17 cellular contexts compared by ENCODE assay signal in genomic region chr21:37431243-37431642, GRCh38.
DNase-seq lines count a peak whose midpoint lies in the region; ATAC-seq and TF ChIP-seq lines count a peak whose summit lies in the region.
"Had no signal": no experiment of that assay in that cellular context is flagged by ENCODE, and none has a peak within 500 bp of the region (broad histone marks: within the 10 kb centered on the region; RNA-seq: fewer than 3 reads in every experiment).

No MANE protein-coding gene starts in this region.

- H3K36me3 ChIP-seq in CD8-positive, alpha-beta memory T cell (ENCODE audit: insufficient read depth, low read length): no peaks in the 10 kb centered on the region
- H3K36me3 ChIP-seq in parathyroid adenoma (ENCODE audit: control insufficient read depth, insufficient read depth, low read length) (no peaks in the 10 kb centered on the region), left lung (no peaks in the 10 kb centered on the region)
- H3K36me3 ChIP-seq: colonic mucosa, Peyer's patch, transverse colon had no signal

- intact Hi-C loops in left lung (cut with DNase I): no loop called here

- H3K9me3 Mint-ChIP-seq in CD8-positive, alpha-beta memory T cell: no peaks in the 10 kb centered on the region
- H3K9me3 Mint-ChIP-seq in IgD-negative memory B cell (no peaks in the 10 kb centered on the region), glutamatergic neuron (ENCODE audit: unreplicated experiment) (no peaks in the 10 kb centered on the region)
- H3K9me3 Mint-ChIP-seq: memory B cell had no signal

- H3K36me3 Mint-ChIP-seq in CD8-positive, alpha-beta memory T cell: peaks cover 0 to 41% (median 15%) of the 10 kb centered on the region in 3 donors
- H3K36me3 Mint-ChIP-seq in IgD-negative memory B cell (peaks cover 8% of the 10 kb centered on the region), glutamatergic neuron (ENCODE audit: unreplicated experiment) (peaks cover 5% of the 10 kb centered on the region)

- no peak overlapping the region for H2AFZ ChIP-seq in parathyroid adenoma

- no peaks in the 10 kb centered on the region for H3K9me3 ChIP-seq in CD8-positive, alpha-beta memory T cell (ENCODE audit: low read length)
- H3K9me3 ChIP-seq in parathyroid adenoma (ENCODE audit: control insufficient read depth, low read length): no peaks in the 10 kb centered on the region
- H3K9me3 ChIP-seq in left lung: no peaks in the 10 kb centered on the region
- H3K9me3 ChIP-seq: colonic mucosa, Peyer's patch, transverse colon had no signal

- CTCF ChIA-PET in CD8-positive, alpha-beta memory T cell (lab: Charles Lee): interaction anchor here (2.0 kb wide), 1 partner anchor 22 kb away, joined by 5 read pairs; no protein-coding TSS in a partner anchor

- H3K27ac Mint-ChIP-seq in CD8-positive, alpha-beta memory T cell: peak overlapping the region in 7 of 8 donors; percentile 12 to 80 (median 73)
- H3K27ac Mint-ChIP-seq in IgD-negative memory B cell (peak overlapping the region in 2 of 3 donors; percentile 42 to 52), glutamatergic neuron (ENCODE audit: unreplicated experiment) (peak overlapping the region; percentile 46)
- H3K27ac Mint-ChIP-seq: memory B cell had no signal

- no peak for TF ChIP-seq CTCF in glutamatergic neuron (IDR thresholded peaks at IDR 0.05; ENCODE audit: partially characterized antibody, unreplicated experiment)
- TF ChIP-seq CTCF in parathyroid adenoma (IDR thresholded peaks at IDR 0.05): no peak
- TF ChIP-seq CTCF in left lung (IDR thresholded peaks at IDR 0.05): no peak

- no peaks in the 10 kb centered on the region for H3K27me3 Mint-ChIP-seq in CD8-positive, alpha-beta memory T cell
- no peaks in the 10 kb centered on the region for H3K27me3 Mint-ChIP-seq in IgD-negative memory B cell
- H3K27me3 Mint-ChIP-seq in glutamatergic neuron (ENCODE audit: unreplicated experiment): peaks cover 2% of the 10 kb centered on the region
- H3K27me3 Mint-ChIP-seq: memory B cell had no signal

- H3K4me1 ChIP-seq in CD8-positive, alpha-beta memory T cell (ENCODE audit: insufficient read depth, low read length): peaks cover 47% of the 10 kb centered on the region
- peaks cover 12% of the 10 kb centered on the region for H3K4me1 ChIP-seq in parathyroid adenoma
- H3K4me1 ChIP-seq in left lung: peaks cover 7 to 30% of the 10 kb centered on the region in 2 donors
- H3K4me1 ChIP-seq: colonic mucosa had no signal

- H3K4me1 Mint-ChIP-seq in CD8-positive, alpha-beta memory T cell: peaks cover 59 to 74% (median 72%) of the 10 kb centered on the region in 3 donors
- H3K4me1 Mint-ChIP-seq in IgD-negative memory B cell (peaks cover 27 to 45% (median 38%) of the 10 kb centered on the region in 3 donors), glutamatergic neuron (ENCODE audit: low read depth, unreplicated experiment) (peaks cover 31% of the 10 kb centered on the region)

- H3K4me3 Mint-ChIP-seq in CD8-positive, alpha-beta memory T cell: peak overlapping the region in 3 of 7 donors; percentile 6 to 65 (median 6)
- no peak overlapping the region for H3K4me3 Mint-ChIP-seq in IgD-negative memory B cell
- no peak overlapping the region for H3K4me3 Mint-ChIP-seq in glutamatergic neuron (ENCODE audit: unreplicated experiment)
- H3K4me3 Mint-ChIP-seq: memory B cell had no signal

- POLR2A ChIA-PET in CD8-positive, alpha-beta memory T cell (lab: Charles Lee): no interaction called here

- H3K27me3 ChIP-seq in CD8-positive, alpha-beta memory T cell (ENCODE audit: insufficient read depth, low read length, poor library complexity, severe bottlenecking): no peaks in the 10 kb centered on the region
- H3K27me3 ChIP-seq in parathyroid adenoma (ENCODE audit: control insufficient read depth, insufficient read depth, low read length) (no peaks in the 10 kb centered on the region), left lung (no peaks in the 10 kb centered on the region)
- H3K27me3 ChIP-seq: colonic mucosa, Peyer's patch, transverse colon had no signal

- H3K9ac ChIP-seq in parathyroid adenoma: no peak overlapping the region

- no peak for DNase-seq in CD8-positive, alpha-beta memory T cell
- DNase-seq in glutamatergic neuron: no peak
- DNase-seq in NCI-H1930 (lab: John Stamatoyannopoulos, UW): no peak
- no peak for DNase-seq in NOMO-1 treated with dmso at 0.1 percent for 144 hours (lab: John Stamatoyannopoulos, UW; ENCODE audit: unreplicated experiment)
- DNase-seq in activated CD8-positive, alpha-beta memory T cell treated with anti-CD3 and anti-CD28 coated beads, Interleukin-2, amount 50 U/mL, for 48 hours: no peak
- no peak for DNase-seq in left lung
- DNase-seq: activated CD4-positive, alpha-beta T cell treated with anti-CD3 and anti-CD28 coated beads, Interleukin-2, amount 50 U/mL, for 4 hours; colonic mucosa; DMS 273 treated with DMSO at 0.1 percent for 48 hours; foreskin melanocyte; NCI-H1105; NCI-H2171 treated with DMSO at 0.1 percent for 48 hours; Peyer's patch; transverse colon had no signal

- ATAC-seq in left lung: no peak

- peaks cover 27% of the 10 kb centered on the region for H3K79me2 ChIP-seq in parathyroid adenoma

- H3K4me3 ChIP-seq in CD8-positive, alpha-beta memory T cell (ENCODE audit: low read length): no peak overlapping the region
- H3K4me3 ChIP-seq in parathyroid adenoma (ENCODE audit: low read depth, low read length): no peak overlapping the region
- no peak overlapping the region for H3K4me3 ChIP-seq in left lung
- H3K4me3 ChIP-seq: colonic mucosa, Peyer's patch, transverse colon had no signal

- no peak overlapping the region for H3K27ac ChIP-seq in CD8-positive, alpha-beta memory T cell (ENCODE audit: low read depth, low read length)
- H3K27ac ChIP-seq in parathyroid adenoma: no peak overlapping the region
- no peak overlapping the region for H3K27ac ChIP-seq in left lung
- H3K27ac ChIP-seq: colonic mucosa, Peyer's patch, transverse colon had no signal

- peak overlapping the region; percentile 6 for H3K4me2 ChIP-seq in parathyroid adenoma (ENCODE audit: low read length)
